9 cellular contexts compared by ENCODE assay signal in genomic region chr1:65209005-65209885, GRCh38.
DNase-seq lines count a peak whose midpoint lies in the region; FAIRE-seq and TF ChIP-seq lines count a peak whose summit lies in the region.
"Had no signal": no experiment of that assay in that cellular context is flagged by ENCODE, and none has a peak within 500 bp of the region (broad histone marks: within the 10 kb centered on the region; RNA-seq: fewer than 3 reads in every experiment).

No MANE protein-coding gene starts in this region.

- H3K4me1 Mint-ChIP-seq in HFFc6 (ENCODE audit: low read depth): no peaks in the 10 kb centered on the region

- no peak overlapping the region for H3K27ac Mint-ChIP-seq in HFFc6
- H3K27ac Mint-ChIP-seq: CD4-positive, CD25-positive, alpha-beta regulatory T cell had no signal

- no peak overlapping the region for H3K4me3 Mint-ChIP-seq in HFFc6
- H3K4me3 Mint-ChIP-seq: CD4-positive, CD25-positive, alpha-beta regulatory T cell had no signal

- H3K36me3 Mint-ChIP-seq in HFFc6 (ENCODE audit: low read depth): no peaks in the 10 kb centered on the region
- H3K36me3 Mint-ChIP-seq: CD4-positive, CD25-positive, alpha-beta regulatory T cell had no signal

- in situ Hi-C loops in T47D (cut with HindIII; ENCODE audit: low pct_unique_long_range_greater_than_20kb, low sequenced_read_pairs): no loop called here

- H3K9me3 Mint-ChIP-seq in HFFc6: no peaks in the 10 kb centered on the region
- H3K9me3 Mint-ChIP-seq: CD4-positive, CD25-positive, alpha-beta regulatory T cell had no signal

- FAIRE-seq in urothelium cell line (lab: Jason Lieb, UNC): no peak

- peaks cover 4% of the 10 kb centered on the region for H3K27me3 Mint-ChIP-seq in HFFc6 (ENCODE audit: insufficient read depth)

- TF ChIP-seq CTCF in HFFc6 (IDR thresholded peaks at IDR 0.05): peak; percentile 83

- peak; percentile 18 to 67 (median 27) for DNase-seq in NCI-H1417 (lab: John Stamatoyannopoulos, UW)
- no peak for DNase-seq in NCI-H1417 treated with DMSO at 0.1 percent for 48 hours (lab: John Stamatoyannopoulos, UW)
- DNase-seq in HFFc6: peak; percentile 51
- peak; percentile 8 for DNase-seq in NCI-H526 treated with DMSO at 0.1 percent for 48 hours (lab: John Stamatoyannopoulos, UW)
- DNase-seq in T47D (ENCODE audit: low read depth in 1 of 2, low spot score in 1 of 2): peak; percentile 53 to 60
- peak; percentile 44 for DNase-seq in kidney glomerular epithelial cell (lab: John Stamatoyannopoulos, UW)
- DNase-seq in urothelium cell line (ENCODE audit: low spot score): peak; percentile 57
- DNase-seq in activated effector memory CD4-positive, alpha-beta T cell treated with Interleukin-2 at 50 U/mL for 16 hours: no peak

Comparison
In these comparisons a context has a peak if more than half of its experiments do, and no peak if none do; other contexts are left out.
1. DNase-seq: peak in NCI-H1417 (3 of 3), HFFc6 (single experiment), NCI-H526 treated with DMSO at 0.1 percent for 48 hours (single experiment), T47D (2 of 2), kidney glomerular epithelial cell (single experiment) and urothelium cell line (single experiment); none in NCI-H1417 treated with DMSO at 0.1 percent for 48 hours (single experiment) and activated effector memory CD4-positive, alpha-beta T cell treated with Interleukin-2 at 50 U/mL for 16 hours (single experiment).